In the genomic region with DNA sequence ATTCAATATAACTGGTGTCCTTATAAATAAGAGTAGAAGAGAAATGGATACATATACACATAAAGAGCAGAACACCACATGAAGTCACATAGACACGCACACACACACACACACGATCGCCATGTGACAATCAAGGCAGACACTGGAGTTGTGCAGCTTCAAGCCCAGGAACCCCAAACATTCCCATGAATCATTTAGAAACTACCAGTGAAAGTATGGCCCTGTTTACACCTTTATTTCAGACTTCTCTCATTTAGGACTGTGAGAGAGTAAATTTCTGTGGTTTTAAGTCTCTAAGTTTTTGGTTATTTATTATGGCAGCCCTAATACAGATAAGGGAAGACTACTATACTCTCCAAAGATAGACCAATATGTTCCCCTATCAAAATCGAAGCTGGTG, we compare ENCODE assay signal across 24 cellular contexts. TPM values are rescaled to one million over a fixed set of nuclear protein-coding genes. Genes with fewer than 3 reads are reported as not detected.
A peak's percentile ranks its signal among the peaks of the same experiment; 100 is the strongest.
DNase-seq lines count a peak whose midpoint lies in the region; ATAC-seq and TF ChIP-seq lines count a peak whose summit lies in the region.
"Had no signal": no experiment of that assay in that cellular context is flagged by ENCODE, and none has a peak within 500 bp of the region (broad histone marks: within the 10 kb centered on the region; RNA-seq: fewer than 3 reads in every experiment).

No MANE protein-coding gene starts in this region.

- H3K4me3 ChIP-seq in spleen: no peak overlapping the region
- H3K4me3 ChIP-seq: lung, ovary, thyroid gland had no signal

- H3K36me3 ChIP-seq in spleen: no peaks in the 10 kb centered on the region
- H3K36me3 ChIP-seq: ovary, thyroid gland had no signal

- no peak overlapping the region for H3K4me3 Mint-ChIP-seq in stimulated activated memory B cell treated with anti-CD40 and anti-IgM and Interleukin-4, amounts not matched to agents 10 μg/mL and 1 μg/mL and 100 μg/mL, for 72 hours
- H3K4me3 Mint-ChIP-seq: activated CD4-positive, alpha-beta T cell treated with anti-CD3 and anti-CD28 coated beads, Interleukin-2, amount 10 ng/mL, durations not matched to agents 7 days and 5 days; brain; CD14-positive monocyte; nephron progenitor cell had no signal

- H3K27ac Mint-ChIP-seq in stimulated activated memory B cell treated with anti-CD40 and anti-IgM and Interleukin-4, amounts not matched to agents 10 μg/mL and 1 μg/mL and 100 μg/mL, for 72 hours: no peak overlapping the region
- H3K27ac Mint-ChIP-seq: activated CD4-positive, alpha-beta T cell treated with anti-CD3 and anti-CD28 coated beads, Interleukin-2, amount 10 ng/mL, durations not matched to agents 7 days and 5 days; brain; CD14-positive monocyte; nephron progenitor cell had no signal

- TF ChIP-seq POLR2A in spleen (IDR thresholded peaks at IDR 0.05): no peak

- DNase-seq in activated CD4-positive, alpha-beta T cell treated with anti-CD3 and anti-CD28 coated beads for 48 hours: no peak
- DNase-seq in cerebellum (ENCODE audit: low spot score) (no peak), spleen (no peak)
- DNase-seq: activated CD4-positive, alpha-beta T cell treated with anti-CD3 and anti-CD28 coated beads, Interleukin-2, amount 10 ng/mL, durations not matched to agents 7 days and 5 days; activated naive CD4-positive, alpha-beta T cell; activated T-cell treated with anti-CD3 and anti-CD28 coated beads, Interleukin-2, amount 50 U/mL, for 48 hours; HCEC 1CT; kidney glomerular epithelial cell; NCI-H2029 treated with DMSO at 0.1 percent for 48 hours; NCI-H226; NCI-H748 treated with DMSO at 0.1 percent for 48 hours; nephron progenitor cell; ovary; SK-N-SH; stimulated activated CD4-positive, alpha-beta T cell treated with anti-CD3 and anti-CD28 coated beads, Interleukin-4, amount 100 ng/mL, for 24 hours; stimulated activated naive CD4-positive, alpha-beta T cell treated with Interleukin-2 at 50 U/mL for 16 hours; thyroid gland had no signal

- no peak for TF ChIP-seq CTCF in spleen (IDR thresholded peaks at IDR 0.05 in 8 of 11, conservative IDR thresholded peaks at IDR 0.05 in 3 of 11)

- peaks cover 0 to 50% (median 34%) of the 10 kb centered on the region in 8 donors for H3K9me3 ChIP-seq in spleen
- H3K9me3 ChIP-seq: ovary, thyroid gland had no signal

- no peaks in the 10 kb centered on the region for H3K27me3 Mint-ChIP-seq in stimulated activated memory B cell treated with anti-CD40 and anti-IgM and Interleukin-4, amounts not matched to agents 10 μg/mL and 1 μg/mL and 100 μg/mL, for 72 hours
- H3K27me3 Mint-ChIP-seq: activated CD4-positive, alpha-beta T cell treated with anti-CD3 and anti-CD28 coated beads, Interleukin-2, amount 10 ng/mL, durations not matched to agents 7 days and 5 days; brain had no signal

- H3K36me3 Mint-ChIP-seq in stimulated activated memory B cell treated with anti-CD40 and anti-IgM and Interleukin-4, amounts not matched to agents 10 μg/mL and 1 μg/mL and 100 μg/mL, for 72 hours: peaks cover 16% of the 10 kb centered on the region

- H3K27ac ChIP-seq in spleen: no peak overlapping the region
- H3K27ac ChIP-seq: ovary, thyroid gland had no signal

- H3K4me1 ChIP-seq in spleen: no peaks in the 10 kb centered on the region
- H3K4me1 ChIP-seq: thyroid gland had no signal

- H3K9me3 Mint-ChIP-seq in stimulated activated memory B cell treated with anti-CD40 and anti-IgM and Interleukin-4, amounts not matched to agents 10 μg/mL and 1 μg/mL and 100 μg/mL, for 72 hours: peaks cover 23% of the 10 kb centered on the region

- peak; percentile 96 for ATAC-seq in GM18868 (IDR thresholded peaks at IDR 0.05; ENCODE audit: unreplicated experiment)
- ATAC-seq in GM21528 (IDR thresholded peaks at IDR 0.05; ENCODE audit: low FRiP score, unreplicated experiment): peak; percentile 66
- peak; percentile 76 for ATAC-seq in HG02885 (IDR thresholded peaks at IDR 0.05; ENCODE audit: poor library complexity, unreplicated experiment)
- peak; percentile 55 for ATAC-seq in stimulated activated memory B cell treated with anti-CD40 and anti-IgM and Interleukin-4, amounts not matched to agents 10 μg/mL and 1 μg/mL and 100 μg/mL, for 72 hours

- WGBS in spleen, 5 donors: 64 to 73% (median 66%) methylated on average over 4 of the region's 4 CpGs

- intact Hi-C loops in spleen (cut with DNase I; ENCODE audit: low total_unique reads): no loop called here

- H3K27me3 ChIP-seq in spleen (replicated peaks in 1 of 7): no peaks in the 10 kb centered on the region
- H3K27me3 ChIP-seq: ovary, thyroid gland had no signal

- H3K4me1 Mint-ChIP-seq in stimulated activated memory B cell treated with anti-CD40 and anti-IgM and Interleukin-4, amounts not matched to agents 10 μg/mL and 1 μg/mL and 100 μg/mL, for 72 hours: peaks cover 14% of the 10 kb centered on the region
- H3K4me1 Mint-ChIP-seq: brain, CD14-positive monocyte, nephron progenitor cell had no signal

RNA-seq across cellular contexts. Expression of gene TNFSF13B, which starts 20.4 kb away (rescaled TPM):
- total RNA-seq in cerebellum (1.6 TPM), spleen (10 to 100 TPM; 22.8 to 82.1 (median 40.2) TPM)
- polyA plus RNA-seq in spleen: 10 to 100 TPM in 1 of 3 donors, 1 to 10 TPM in 2; 7.7 to 15.2 (median 7.9) TPM

RNA-seq across cellular contexts. Expression of gene ABHD13, which starts 31.0 kb away (rescaled TPM):
- 13.3 TPM for total RNA-seq in cerebellum
- 10 to 100 TPM; 12.0 to 22.6 (median 14.2) TPM for total RNA-seq in spleen
- 1 to 10 TPM; 4.8 to 6.3 (median 4.9) TPM for polyA plus RNA-seq in spleen

RNA-seq across cellular contexts. Expression of gene LIG4, which starts 33.8 kb away (rescaled TPM):
- total RNA-seq in cerebellum (16.7 TPM), spleen (10 to 100 TPM; 10.1 to 16.0 (median 14.8) TPM)
- polyA plus RNA-seq in spleen: 10 to 100 TPM in 1 of 3 donors, 1 to 10 TPM in 2; 9.7 to 10.0 (median 9.9) TPM
